In the genomic region with DNA sequence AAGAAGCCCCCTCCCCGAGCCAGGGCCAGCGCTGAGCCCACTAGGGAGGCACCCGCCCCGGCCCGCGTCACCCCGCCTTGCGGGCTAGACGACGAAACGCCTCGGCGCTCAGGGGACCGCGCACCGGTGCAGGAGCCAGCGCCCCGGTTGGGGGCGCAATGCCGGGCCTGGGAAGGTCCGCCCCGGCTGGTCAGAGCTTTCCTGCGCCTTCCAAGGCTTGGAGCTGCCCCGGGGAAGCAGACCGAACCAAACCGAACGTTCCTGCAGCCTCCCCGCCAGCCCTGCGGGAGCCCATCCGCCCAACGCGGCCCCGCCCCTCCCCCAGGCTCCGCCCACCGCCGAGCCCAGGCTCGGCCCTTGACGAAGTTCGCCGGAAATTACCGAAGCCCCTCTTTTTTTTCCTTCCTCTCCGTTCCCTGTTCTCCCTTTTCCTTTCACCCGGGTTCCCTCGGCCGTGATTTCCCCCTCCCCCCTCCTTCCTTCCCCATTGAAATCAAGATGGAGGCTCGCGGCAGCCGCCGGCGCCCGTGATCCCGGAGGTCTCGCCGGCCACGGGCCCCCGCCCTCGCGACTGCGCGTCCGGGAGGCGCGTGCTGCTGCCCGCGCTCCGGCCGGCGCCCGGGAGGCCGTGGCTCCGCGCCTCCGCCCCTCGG, we compare ENCODE assay signal across 1 cellular context.
TF ChIP-seq lines count a peak whose summit lies in the region.

A gene (plus strand): TSS at position 487 of the 653 bp plus-strand sequence. CDS start 384 bp downstream, outside the sequence.

TF ChIP-seq in A549, 52 proteins besides CTCF, POLR2A, EP300 and RAD21 (continued from another document):
- no peak for TF ChIP-seq ZNF302 (CRISPR knock-in tag; IDR thresholded peaks at IDR 0.05)
- TF ChIP-seq, protein P1, sequence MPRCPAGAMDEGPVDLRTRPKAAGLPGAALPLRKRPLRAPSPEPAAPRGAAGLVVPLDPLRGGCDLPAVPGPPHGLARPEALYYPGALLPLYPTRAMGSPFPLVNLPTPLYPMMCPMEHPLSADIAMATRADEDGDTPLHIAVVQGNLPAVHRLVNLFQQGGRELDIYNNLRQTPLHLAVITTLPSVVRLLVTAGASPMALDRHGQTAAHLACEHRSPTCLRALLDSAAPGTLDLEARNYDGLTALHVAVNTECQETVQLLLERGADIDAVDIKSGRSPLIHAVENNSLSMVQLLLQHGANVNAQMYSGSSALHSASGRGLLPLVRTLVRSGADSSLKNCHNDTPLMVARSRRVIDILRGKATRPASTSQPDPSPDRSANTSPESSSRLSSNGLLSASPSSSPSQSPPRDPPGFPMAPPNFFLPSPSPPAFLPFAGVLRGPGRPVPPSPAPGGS (IDR thresholded peaks at IDR 0.05), result peak; percentile 33; the same call in 2 of the 3 replicates
- TF ChIP-seq, protein P2, sequence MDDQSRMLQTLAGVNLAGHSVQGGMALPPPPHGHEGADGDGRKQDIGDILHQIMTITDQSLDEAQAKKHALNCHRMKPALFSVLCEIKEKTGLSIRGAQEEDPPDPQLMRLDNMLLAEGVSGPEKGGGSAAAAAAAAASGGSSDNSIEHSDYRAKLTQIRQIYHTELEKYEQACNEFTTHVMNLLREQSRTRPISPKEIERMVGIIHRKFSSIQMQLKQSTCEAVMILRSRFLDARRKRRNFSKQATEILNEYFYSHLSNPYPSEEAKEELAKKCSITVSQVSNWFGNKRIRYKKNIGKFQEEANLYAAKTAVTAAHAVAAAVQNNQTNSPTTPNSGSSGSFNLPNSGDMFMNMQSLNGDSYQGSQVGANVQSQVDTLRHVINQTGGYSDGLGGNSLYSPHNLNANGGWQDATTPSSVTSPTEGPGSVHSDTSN (IDR thresholded peaks at IDR 0.05), result no peak
- no peak for TF ChIP-seq TP53 (CRISPR knock-in tag; IDR thresholded peaks at IDR 0.05)
- TF ChIP-seq KDM5A (IDR thresholded peaks at IDR 0.05), result no peak
- TF ChIP-seq EHMT2 (IDR thresholded peaks at IDR 0.05; ENCODE audit: low read depth), result no peak
